Comparison of ENCODE assay signal across 19 cellular contexts in genomic region chr13:100024023-100024422, GRCh38. TPM values are rescaled to one million over a fixed set of nuclear protein-coding genes. Genes with fewer than 3 reads are reported as not detected.
"Had no signal": no experiment of that assay in that cellular context is flagged by ENCODE, and none has a peak within 500 bp of the region (broad histone marks: within the 10 kb centered on the region; RNA-seq: fewer than 3 reads in every experiment).

No MANE protein-coding gene starts in this region.

- H3K27ac Mint-ChIP-seq: activated CD8-positive, alpha-beta T cell treated with anti-CD3 and anti-CD28 coated beads for 36 hours; activated naive CD8-positive, alpha-beta T cell treated with anti-CD3 and anti-CD28 coated beads, Interleukin-2, amount 10 ng/mL, durations not matched to agents 7 days and 5 days; activated T-cell treated with anti-CD3 and anti-CD28 coated beads, Interleukin-2, amount 50 U/mL, for 72 hours had no signal

- H3K9me3 Mint-ChIP-seq: activated CD8-positive, alpha-beta T cell treated with anti-CD3 and anti-CD28 coated beads for 36 hours; activated naive CD8-positive, alpha-beta T cell treated with anti-CD3 and anti-CD28 coated beads, Interleukin-2, amount 10 ng/mL, durations not matched to agents 7 days and 5 days had no signal

- DNase-seq: activated CD4-positive, alpha-beta T cell treated with anti-CD3 and anti-CD28 coated beads for 4 hours; activated CD8-positive, alpha-beta memory T cell treated with anti-CD3 and anti-CD28 coated beads, Interleukin-2, amount 50 U/mL, for 4 hours; activated CD8-positive, alpha-beta T cell treated with anti-CD3 and anti-CD28 coated beads for 36 hours; activated naive CD4-positive, alpha-beta T cell treated with anti-CD3 and anti-CD28 coated beads, Interleukin-2, amount 50 U/mL, for 16 hours; activated naive CD8-positive, alpha-beta T cell treated with anti-CD3 and anti-CD28 coated beads, Interleukin-2, amount 10 ng/mL, durations not matched to agents 7 days and 5 days; activated T-cell treated with anti-CD3 and anti-CD28 coated beads, Interleukin-2, amount 50 U/mL, for 72 hours; adrenal gland; anterior cingulate cortex; Karpas-422; MM.1S; NCI-H1105; NCI-H187 treated with DMSO at 0.1 percent for 48 hours; NCI-H2081 treated with DMSO at 0.1 percent for 48 hours; NCI-H446; NCI-H524; SHP77 treated with DMSO at 0.1 percent for 48 hours had no signal

- H3K27ac ChIP-seq: adrenal gland had no signal

- H3K9me3 ChIP-seq: adrenal gland had no signal

- H3K4me1 ChIP-seq: adrenal gland had no signal

- H3K36me3 Mint-ChIP-seq: activated naive CD8-positive, alpha-beta T cell treated with anti-CD3 and anti-CD28 coated beads, Interleukin-2, amount 10 ng/mL, durations not matched to agents 7 days and 5 days had no signal

- H3K36me3 ChIP-seq: adrenal gland had no signal

- H3K4me3 Mint-ChIP-seq: activated CD8-positive, alpha-beta T cell treated with anti-CD3 and anti-CD28 coated beads for 36 hours; activated naive CD8-positive, alpha-beta T cell treated with anti-CD3 and anti-CD28 coated beads, Interleukin-2, amount 10 ng/mL, durations not matched to agents 7 days and 5 days; activated T-cell treated with anti-CD3 and anti-CD28 coated beads, Interleukin-2, amount 50 U/mL, for 72 hours had no signal

- H3K4me1 Mint-ChIP-seq: activated naive CD8-positive, alpha-beta T cell treated with anti-CD3 and anti-CD28 coated beads, Interleukin-2, amount 10 ng/mL, durations not matched to agents 7 days and 5 days had no signal

- H3K27me3 Mint-ChIP-seq: activated naive CD8-positive, alpha-beta T cell treated with anti-CD3 and anti-CD28 coated beads, Interleukin-2, amount 10 ng/mL, durations not matched to agents 7 days and 5 days had no signal

- H3K4me3 ChIP-seq: adrenal gland, K562 had no signal

RNA-seq across cellular contexts. Expression of gene ZIC2, which starts 42.4 kb away (rescaled TPM):
- total RNA-seq: activated CD8-positive, alpha-beta T cell treated with anti-CD3 and anti-CD28 coated beads for 36 hours; activated naive CD8-positive, alpha-beta T cell treated with anti-CD3 and anti-CD28 coated beads, Interleukin-2, amount 10 ng/mL, durations not matched to agents 7 days and 5 days; cardiac septum; T-helper 2 cell treated with Interferon-gamma antibody and Interleukin-4, amounts not matched to agents 100 ng/mL and 5 ng/mL, for 36 hours had no signal

RNA-seq across cellular contexts. Expression of gene ZIC5, which starts 52.5 kb away (rescaled TPM):
- total RNA-seq: activated CD8-positive, alpha-beta T cell treated with anti-CD3 and anti-CD28 coated beads for 36 hours; activated naive CD8-positive, alpha-beta T cell treated with anti-CD3 and anti-CD28 coated beads, Interleukin-2, amount 10 ng/mL, durations not matched to agents 7 days and 5 days; activated T-cell treated with anti-CD3 and anti-CD28 coated beads, Interleukin-2, amount 50 U/mL, for 72 hours; T-helper 2 cell treated with Interferon-gamma antibody and Interleukin-4, amounts not matched to agents 100 ng/mL and 5 ng/mL, for 36 hours had no signal
